1 cellular context compared by ENCODE assay signal in the genomic region with DNA sequence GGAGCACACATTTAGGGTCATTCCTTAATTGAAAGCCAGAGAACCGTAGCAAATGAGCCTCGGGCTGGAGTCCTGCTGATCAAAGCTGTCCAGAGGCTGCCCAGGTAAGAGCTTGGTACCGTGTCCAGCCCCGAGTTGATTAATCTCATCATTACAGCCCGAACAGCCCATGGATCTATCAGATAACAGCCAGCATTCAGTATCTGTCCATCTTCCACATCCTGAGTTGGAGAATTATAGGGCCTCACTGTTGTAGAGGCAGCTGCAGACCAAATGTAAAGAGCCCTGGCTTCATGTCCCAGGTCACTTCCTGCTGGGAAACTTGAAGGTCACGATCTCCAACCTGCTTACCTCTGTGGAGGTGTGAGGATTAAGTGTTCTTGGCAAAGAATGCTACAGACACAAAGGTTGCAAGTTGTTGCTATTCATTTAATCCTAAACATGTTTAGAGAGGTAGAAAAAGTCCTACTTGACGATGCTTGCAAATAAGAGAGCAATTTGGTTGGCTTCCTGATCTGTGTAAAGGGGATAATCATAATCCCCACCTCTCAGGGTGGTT.
TF ChIP-seq lines count a peak whose summit lies in the region.

No MANE protein-coding gene starts in this region.

TF ChIP-seq in HCT116, 20 proteins besides CTCF, POLR2A, EP300 and RAD21 (continued from another document):
- TF ChIP-seq, protein P1, sequence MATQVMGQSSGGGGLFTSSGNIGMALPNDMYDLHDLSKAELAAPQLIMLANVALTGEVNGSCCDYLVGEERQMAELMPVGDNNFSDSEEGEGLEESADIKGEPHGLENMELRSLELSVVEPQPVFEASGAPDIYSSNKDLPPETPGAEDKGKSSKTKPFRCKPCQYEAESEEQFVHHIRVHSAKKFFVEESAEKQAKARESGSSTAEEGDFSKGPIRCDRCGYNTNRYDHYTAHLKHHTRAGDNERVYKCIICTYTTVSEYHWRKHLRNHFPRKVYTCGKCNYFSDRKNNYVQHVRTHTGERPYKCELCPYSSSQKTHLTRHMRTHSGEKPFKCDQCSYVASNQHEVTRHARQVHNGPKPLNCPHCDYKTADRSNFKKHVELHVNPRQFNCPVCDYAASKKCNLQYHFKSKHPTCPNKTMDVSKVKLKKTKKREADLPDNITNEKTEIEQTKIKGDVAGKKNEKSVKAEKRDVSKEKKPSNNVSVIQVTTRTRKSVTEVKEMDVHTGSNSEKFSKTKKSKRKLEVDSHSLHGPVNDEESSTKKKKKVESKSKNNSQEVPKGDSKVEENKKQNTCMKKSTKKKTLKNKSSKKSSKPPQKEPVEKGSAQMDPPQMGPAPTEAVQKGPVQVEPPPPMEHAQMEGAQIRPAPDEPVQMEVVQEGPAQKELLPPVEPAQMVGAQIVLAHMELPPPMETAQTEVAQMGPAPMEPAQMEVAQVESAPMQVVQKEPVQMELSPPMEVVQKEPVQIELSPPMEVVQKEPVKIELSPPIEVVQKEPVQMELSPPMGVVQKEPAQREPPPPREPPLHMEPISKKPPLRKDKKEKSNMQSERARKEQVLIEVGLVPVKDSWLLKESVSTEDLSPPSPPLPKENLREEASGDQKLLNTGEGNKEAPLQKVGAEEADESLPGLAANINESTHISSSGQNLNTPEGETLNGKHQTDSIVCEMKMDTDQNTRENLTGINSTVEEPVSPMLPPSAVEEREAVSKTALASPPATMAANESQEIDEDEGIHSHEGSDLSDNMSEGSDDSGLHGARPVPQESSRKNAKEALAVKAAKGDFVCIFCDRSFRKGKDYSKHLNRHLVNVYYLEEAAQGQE (IDR thresholded peaks at IDR 0.05; ENCODE audit: low read depth) = no peak
- TF ChIP-seq CEBPB (IDR thresholded peaks at IDR 0.05; ENCODE audit: low read depth) = no peak
- no peak for TF ChIP-seq ZFX (IDR thresholded peaks at IDR 0.05)
- no peak for TF ChIP-seq POLR2AphosphoS5 (IDR thresholded peaks at IDR 0.05; ENCODE audit: low read depth, low read length)
- no peak for TF ChIP-seq SIN3A (IDR thresholded peaks at IDR 0.05; ENCODE audit: low read depth)
- TF ChIP-seq SP1 (IDR thresholded peaks at IDR 0.05; ENCODE audit: low read depth) = no peak
- no peak for TF ChIP-seq SRF (IDR thresholded peaks at IDR 0.05; ENCODE audit: low read depth)
- TF ChIP-seq EGR1 (IDR thresholded peaks at IDR 0.05; ENCODE audit: low read depth) = no peak
- TF ChIP-seq, protein P2, sequence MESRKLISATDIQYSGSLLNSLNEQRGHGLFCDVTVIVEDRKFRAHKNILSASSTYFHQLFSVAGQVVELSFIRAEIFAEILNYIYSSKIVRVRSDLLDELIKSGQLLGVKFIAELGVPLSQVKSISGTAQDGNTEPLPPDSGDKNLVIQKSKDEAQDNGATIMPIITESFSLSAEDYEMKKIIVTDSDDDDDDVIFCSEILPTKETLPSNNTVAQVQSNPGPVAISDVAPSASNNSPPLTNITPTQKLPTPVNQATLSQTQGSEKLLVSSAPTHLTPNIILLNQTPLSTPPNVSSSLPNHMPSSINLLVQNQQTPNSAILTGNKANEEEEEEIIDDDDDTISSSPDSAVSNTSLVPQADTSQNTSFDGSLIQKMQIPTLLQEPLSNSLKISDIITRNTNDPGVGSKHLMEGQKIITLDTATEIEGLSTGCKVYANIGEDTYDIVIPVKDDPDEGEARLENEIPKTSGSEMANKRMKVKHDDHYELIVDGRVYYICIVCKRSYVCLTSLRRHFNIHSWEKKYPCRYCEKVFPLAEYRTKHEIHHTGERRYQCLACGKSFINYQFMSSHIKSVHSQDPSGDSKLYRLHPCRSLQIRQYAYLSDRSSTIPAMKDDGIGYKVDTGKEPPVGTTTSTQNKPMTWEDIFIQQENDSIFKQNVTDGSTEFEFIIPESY (IDR thresholded peaks at IDR 0.05; ENCODE audit: extremely low read depth, insufficient replicate concordance, low read length) = no peak
- no peak for TF ChIP-seq CBX3 (IDR thresholded peaks at IDR 0.05; ENCODE audit: low read depth)
- TF ChIP-seq ZNF274 (IDR thresholded peaks at IDR 0.05; ENCODE audit: low read depth, low read length) = no peak
- TF ChIP-seq EZH2 (IDR thresholded peaks at IDR 0.05) = no peak
